In the genomic region with DNA sequence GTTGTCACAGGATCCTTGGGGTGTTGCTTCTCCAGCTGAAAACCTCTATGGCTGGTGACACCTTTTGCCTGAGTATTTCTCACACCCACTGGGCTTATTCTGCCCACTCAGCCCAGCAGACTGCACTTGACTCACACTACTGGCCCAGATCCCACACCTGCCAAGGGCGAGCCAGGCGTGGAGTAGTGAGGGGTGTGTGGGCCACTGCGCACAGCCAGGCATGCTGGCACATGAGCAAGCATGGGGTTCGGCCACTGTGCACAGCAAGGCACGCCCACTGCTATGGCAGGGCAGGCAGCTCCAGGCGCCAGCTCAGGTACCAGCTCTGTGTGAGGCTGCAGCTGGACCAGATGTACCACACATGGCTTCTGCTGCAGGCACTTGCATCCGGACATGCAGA, we compare ENCODE assay signal across 20 cellular contexts.
A peak's percentile ranks its signal among the peaks of the same experiment; 100 is the strongest.
DNase-seq lines count a peak whose midpoint lies in the region; ATAC-seq, FAIRE-seq and TF ChIP-seq lines count a peak whose summit lies in the region.
"Had no signal": no experiment of that assay in that cellular context is flagged by ENCODE, and none has a peak within 500 bp of the region (broad histone marks: within the 10 kb centered on the region; RNA-seq: fewer than 3 reads in every experiment).

No MANE protein-coding gene starts in this region.

- no peak for TF ChIP-seq CTCF in bronchial epithelial cell (IDR thresholded peaks at IDR 0.05; ENCODE audit: insufficient read depth, low read length, severe bottlenecking)
- no peak for TF ChIP-seq CTCF in mucosa of descending colon (IDR thresholded peaks at IDR 0.05)
- TF ChIP-seq CTCF in gastroesophageal sphincter (IDR thresholded peaks at IDR 0.05) = no peak

- ATAC-seq in mucosa of descending colon (peak; percentile 85), gastroesophageal sphincter (no peak), GM18870 (IDR thresholded peaks at IDR 0.05; ENCODE audit: unreplicated experiment) (no peak)
- ATAC-seq: activated T-cell treated with anti-CD3 and anti-CD28 coated beads, Interleukin-2, amount 50 U/mL, for 72 hours had no signal

- intact Hi-C loops in mucosa of descending colon (cut with DNase I, micrococcal nuclease) = no loop called here

- H3K36me3 ChIP-seq in bronchial epithelial cell (ENCODE audit: control insufficient read depth, insufficient read depth, low read length) (no peaks in the 10 kb centered on the region), mucosa of descending colon (ENCODE audit: low read depth) (no peaks in the 10 kb centered on the region), gastroesophageal sphincter (no peaks in the 10 kb centered on the region)

- DNase-seq in DMS79 treated with DMSO at 0.1 percent for 48 hours (lab: John Stamatoyannopoulos, UW) (peak; percentile 87), NCI-H1092 treated with DMSO at 0.1 percent for 48 hours (lab: John Stamatoyannopoulos, UW) (peak; percentile 42), bronchial epithelial cell (ENCODE audit: low read depth) (peak; percentile 96), mucosa of descending colon (peak; percentile 62 to 79 (median 64)), HTR-8/SVneo (ENCODE audit: insufficient read length, low spot score) (no peak), erythroblast (lab: John Stamatoyannopoulos, UW) (no peak)
- DNase-seq: activated CD4-positive, alpha-beta T cell treated with anti-CD3 and anti-CD28 coated beads, Interleukin-2, amount 50 U/mL, for 4 hours; activated naive CD8-positive, alpha-beta T cell treated with anti-CD3 and anti-CD28 coated beads for 36 hours; activated T-cell treated with anti-CD3 and anti-CD28 coated beads, Interleukin-2, amount 50 U/mL, for 72 hours; effector memory CD4-positive, alpha-beta T cell; foreskin fibroblast; GDM1; Karpas-422; NCI-H1694; NCI-H748 treated with DMSO at 0.1 percent for 48 hours; nephron progenitor cell had no signal

- H3K27me3 ChIP-seq in bronchial epithelial cell (ENCODE audit: control insufficient read depth, insufficient read depth, low read length) (peaks cover 2% of the 10 kb centered on the region), gastroesophageal sphincter (no peaks in the 10 kb centered on the region)

- FAIRE-seq in bronchial epithelial cell (lab: Jason Lieb, UNC) (peak; percentile 98), HTR-8/SVneo (lab: Jason Lieb, UNC) (no peak)
- FAIRE-seq: GM12891, RCC 7860 had no signal

- TF ChIP-seq POLR2A in gastroesophageal sphincter (IDR thresholded peaks at IDR 0.05) (no peak), erythroblast (IDR thresholded peaks at IDR 0.05; ENCODE audit: low read length) (no peak)

- H3K4me1 ChIP-seq in mucosa of descending colon (ENCODE audit: low read depth) (peaks cover 16% of the 10 kb centered on the region), gastroesophageal sphincter (peaks cover 0 to 30% (median 0%) of the 10 kb centered on the region in 3 donors)

- TF ChIP-seq EP300 in gastroesophageal sphincter (IDR thresholded peaks at IDR 0.05) = no peak

- H3K4me3 ChIP-seq in bronchial epithelial cell (ENCODE audit: low read depth, low read length) = no peak overlapping the region
- H3K4me3 ChIP-seq in mucosa of descending colon = no peak overlapping the region
- H3K4me3 ChIP-seq in gastroesophageal sphincter = no peak overlapping the region

- H3K9me3 ChIP-seq in mucosa of descending colon (no peaks in the 10 kb centered on the region), gastroesophageal sphincter (no peaks in the 10 kb centered on the region)

- WGBS in gastroesophageal sphincter (ENCODE audit: low coverage in 1 of 2), 2 donors = 60% methylated on average over 1 of the region's 7 CpGs; no CpG with 5 or more reads in 1 of the 2 donors

- H3K27ac ChIP-seq in gastroesophageal sphincter = no peak overlapping the region

Comparison
In these comparisons a context has a peak if more than half of its experiments do, and no peak if none do; other contexts are left out.
1. DNase-seq: peak in DMS79 treated with DMSO at 0.1 percent for 48 hours (single experiment), NCI-H1092 treated with DMSO at 0.1 percent for 48 hours (single experiment), bronchial epithelial cell (single experiment) and mucosa of descending colon (3 of 3); none in HTR-8/SVneo (single experiment) and erythroblast (0 of 2).